15 cellular contexts compared by ENCODE assay signal in genomic region chr13:73861136-73861535, GRCh38.
"Had no signal": no experiment of that assay in that cellular context is flagged by ENCODE, and none has a peak within 500 bp of the region (broad histone marks: within the 10 kb centered on the region; RNA-seq: fewer than 3 reads in every experiment).

No MANE protein-coding gene starts in this region.

- H3K4me2 ChIP-seq: hepatocyte had no signal

- H3K27ac ChIP-seq: hepatocyte, thyroid gland had no signal

- ATAC-seq: left ventricle myocardium superior had no signal

- H3K9me3 ChIP-seq: thyroid gland had no signal

- H3K27me3 Mint-ChIP-seq: brain; dendritic cell treated with granulocyte-macrophage colony-stimulating factor and Interleukin-4, amounts not matched to agents 40 ng/mL and 50 ng/mL, for 4 days had no signal

- H3K27me3 ChIP-seq: hepatocyte, thyroid gland had no signal

- H3K4me1 ChIP-seq: thyroid gland had no signal

- H3K4me1 Mint-ChIP-seq: endodermal cell had no signal

- H3K4me3 Mint-ChIP-seq: brain; dendritic cell treated with granulocyte-macrophage colony-stimulating factor and Interleukin-4, amounts not matched to agents 40 ng/mL and 50 ng/mL, for 4 days; endodermal cell; T-helper 2 cell treated with Interferon-gamma antibody and Interleukin-4, amounts not matched to agents 5 μg/mL and 100 μg/mL, for 36 hours had no signal

- DNase-seq: activated CD4-positive, alpha-beta T cell treated with anti-CD3 and anti-CD28 coated beads for 1 hour; activated CD8-positive, alpha-beta memory T cell treated with anti-CD3 and anti-CD28 coated beads for 24 hours; activated naive CD4-positive, alpha-beta T cell; amygdala; cerebellar nuclear complex; endodermal cell; erythroblast; left ventricle myocardium superior; mesenchymal stem cell; stimulated activated CD4-positive, alpha-beta T cell treated with anti-CD3 and anti-CD28 coated beads, Interleukin-4, amount 100 ng/mL, for 1 hour; thyroid gland had no signal

- H3K79me2 ChIP-seq: hepatocyte had no signal

- H2AFZ ChIP-seq: hepatocyte had no signal

- H3K27ac Mint-ChIP-seq: brain; dendritic cell treated with granulocyte-macrophage colony-stimulating factor and Interleukin-4, amounts not matched to agents 40 ng/mL and 50 ng/mL, for 4 days; endodermal cell; T-helper 2 cell treated with Interferon-gamma antibody and Interleukin-4, amounts not matched to agents 5 μg/mL and 100 μg/mL, for 36 hours had no signal

- H3K36me3 ChIP-seq: thyroid gland had no signal

- H3K9me3 Mint-ChIP-seq: brain; dendritic cell treated with granulocyte-macrophage colony-stimulating factor and Interleukin-4, amounts not matched to agents 40 ng/mL and 50 ng/mL, for 4 days; endodermal cell; T-helper 2 cell treated with Interferon-gamma antibody and Interleukin-4, amounts not matched to agents 5 μg/mL and 100 μg/mL, for 36 hours had no signal

- H3K4me3 ChIP-seq: hepatocyte, thyroid gland had no signal
